ENCODE assay signal across 1 cellular context in the genomic region with DNA sequence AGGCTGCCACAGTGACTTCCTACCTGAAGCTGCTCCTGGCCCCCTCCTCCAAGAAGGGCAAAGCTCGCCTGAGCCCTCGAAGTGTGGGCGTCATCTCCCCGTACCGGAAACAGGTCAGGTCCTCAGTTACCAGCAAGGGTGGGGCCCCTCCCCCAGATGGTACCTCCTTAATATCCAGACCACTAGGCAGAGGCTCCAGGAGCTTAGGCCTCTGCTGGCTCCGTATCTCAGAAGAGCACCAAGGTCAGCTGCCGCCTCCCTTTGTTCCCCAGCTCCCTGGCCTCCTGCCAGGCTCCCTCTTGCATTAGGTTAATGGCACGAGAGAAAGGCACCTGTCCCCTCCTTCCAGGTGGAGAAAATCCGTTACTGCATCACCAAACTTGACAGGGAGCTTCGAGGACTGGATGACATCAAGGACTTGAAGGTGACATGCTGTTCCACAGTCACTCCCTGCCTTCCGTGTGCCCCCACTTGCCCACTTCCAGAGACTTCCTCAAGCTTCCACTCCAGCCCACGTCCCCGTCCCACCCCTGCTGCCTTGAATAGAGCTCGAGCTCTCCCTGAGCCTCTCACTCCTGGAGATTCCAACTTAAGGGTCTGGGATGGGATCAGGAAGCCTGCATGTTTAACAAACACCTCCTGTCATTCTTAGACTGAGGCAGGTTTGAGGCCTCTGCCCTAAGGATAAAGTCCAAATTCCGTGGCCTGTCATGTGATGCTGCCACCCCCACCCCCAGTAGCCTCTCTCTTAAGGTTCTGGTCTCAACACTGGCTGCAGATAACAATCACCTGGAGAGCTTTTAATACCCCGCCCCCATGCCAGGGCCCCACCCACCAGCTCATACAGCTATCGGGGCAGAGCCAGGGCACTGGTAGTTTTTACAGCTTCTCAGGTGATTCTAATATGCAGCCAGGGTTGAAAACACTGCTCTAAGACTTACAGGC.
TF ChIP-seq lines count a peak whose summit lies in the region.

No MANE protein-coding gene starts in this region.

TF ChIP-seq in HepG2, 621 proteins besides CTCF, POLR2A, EP300 and RAD21 (continued from another document and continues in another):
- TF ChIP-seq, protein P1, sequence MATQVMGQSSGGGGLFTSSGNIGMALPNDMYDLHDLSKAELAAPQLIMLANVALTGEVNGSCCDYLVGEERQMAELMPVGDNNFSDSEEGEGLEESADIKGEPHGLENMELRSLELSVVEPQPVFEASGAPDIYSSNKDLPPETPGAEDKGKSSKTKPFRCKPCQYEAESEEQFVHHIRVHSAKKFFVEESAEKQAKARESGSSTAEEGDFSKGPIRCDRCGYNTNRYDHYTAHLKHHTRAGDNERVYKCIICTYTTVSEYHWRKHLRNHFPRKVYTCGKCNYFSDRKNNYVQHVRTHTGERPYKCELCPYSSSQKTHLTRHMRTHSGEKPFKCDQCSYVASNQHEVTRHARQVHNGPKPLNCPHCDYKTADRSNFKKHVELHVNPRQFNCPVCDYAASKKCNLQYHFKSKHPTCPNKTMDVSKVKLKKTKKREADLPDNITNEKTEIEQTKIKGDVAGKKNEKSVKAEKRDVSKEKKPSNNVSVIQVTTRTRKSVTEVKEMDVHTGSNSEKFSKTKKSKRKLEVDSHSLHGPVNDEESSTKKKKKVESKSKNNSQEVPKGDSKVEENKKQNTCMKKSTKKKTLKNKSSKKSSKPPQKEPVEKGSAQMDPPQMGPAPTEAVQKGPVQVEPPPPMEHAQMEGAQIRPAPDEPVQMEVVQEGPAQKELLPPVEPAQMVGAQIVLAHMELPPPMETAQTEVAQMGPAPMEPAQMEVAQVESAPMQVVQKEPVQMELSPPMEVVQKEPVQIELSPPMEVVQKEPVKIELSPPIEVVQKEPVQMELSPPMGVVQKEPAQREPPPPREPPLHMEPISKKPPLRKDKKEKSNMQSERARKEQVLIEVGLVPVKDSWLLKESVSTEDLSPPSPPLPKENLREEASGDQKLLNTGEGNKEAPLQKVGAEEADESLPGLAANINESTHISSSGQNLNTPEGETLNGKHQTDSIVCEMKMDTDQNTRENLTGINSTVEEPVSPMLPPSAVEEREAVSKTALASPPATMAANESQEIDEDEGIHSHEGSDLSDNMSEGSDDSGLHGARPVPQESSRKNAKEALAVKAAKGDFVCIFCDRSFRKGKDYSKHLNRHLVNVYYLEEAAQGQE (IDR thresholded peaks at IDR 0.05; ENCODE audit: borderline replicate concordance in 1 of 2, low read depth in 1 of 2, low read length in 2 of 2): peak in 1 of 2 experiments; percentile 48; a peak in 1 of 4 replicates
- peak; percentile 96 for TF ChIP-seq HNF4G (IDR thresholded peaks at IDR 0.05; ENCODE audit: borderline replicate concordance, low read depth, low read length)
- peak; percentile 83; the same call in 1 of the 2 replicates for TF ChIP-seq HNF4G (CRISPR knock-in tag; IDR thresholded peaks at IDR 0.05; ENCODE audit: borderline replicate concordance, low read depth)
- 0 out of 2 replicates have a peak, but pooled peaks have one; percentile 33 for TF ChIP-seq SMAD3 (CRISPR knock-in tag; IDR thresholded peaks at IDR 0.05)
- TF ChIP-seq, protein P2, sequence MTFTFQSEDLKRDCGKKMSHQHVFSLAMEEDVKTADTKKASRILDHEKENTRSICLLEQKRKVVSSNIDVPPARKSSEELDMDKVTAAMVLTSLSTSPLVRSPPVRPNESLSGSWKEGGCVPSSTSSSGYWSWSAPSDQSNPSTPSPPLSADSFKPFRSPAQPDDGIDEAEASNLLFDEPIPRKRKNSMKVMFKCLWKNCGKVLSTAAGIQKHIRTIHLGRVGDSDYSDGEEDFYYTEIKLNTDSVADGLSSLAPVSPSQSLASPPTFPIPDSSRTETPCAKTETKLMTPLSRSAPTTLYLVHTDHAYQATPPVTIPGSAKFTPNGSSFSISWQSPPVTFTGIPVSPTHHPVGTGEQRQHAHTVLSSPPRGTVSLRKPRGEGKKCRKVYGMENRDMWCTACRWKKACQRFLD (CRISPR knock-in tag; IDR thresholded peaks at IDR 0.05; ENCODE audit: borderline replicate concordance): no peak
- TF ChIP-seq ZNF136 (CRISPR knock-in tag; IDR thresholded peaks at IDR 0.05; ENCODE audit: low read depth): 0 out of 2 replicates have a peak, but pooled peaks have one; percentile 52
- TF ChIP-seq, protein P3, sequence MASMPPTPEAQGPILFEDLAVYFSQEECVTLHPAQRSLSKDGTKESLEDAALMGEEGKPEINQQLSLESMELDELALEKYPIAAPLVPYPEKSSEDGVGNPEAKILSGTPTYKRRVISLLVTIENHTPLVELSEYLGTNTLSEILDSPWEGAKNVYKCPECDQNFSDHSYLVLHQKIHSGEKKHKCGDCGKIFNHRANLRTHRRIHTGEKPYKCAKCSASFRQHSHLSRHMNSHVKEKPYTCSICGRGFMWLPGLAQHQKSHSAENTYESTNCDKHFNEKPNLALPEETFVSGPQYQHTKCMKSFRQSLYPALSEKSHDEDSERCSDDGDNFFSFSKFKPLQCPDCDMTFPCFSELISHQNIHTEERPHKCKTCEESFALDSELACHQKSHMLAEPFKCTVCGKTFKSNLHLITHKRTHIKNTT (CRISPR knock-in tag; IDR thresholded peaks at IDR 0.05): no peak
- TF ChIP-seq NFIC (IDR thresholded peaks at IDR 0.05; ENCODE audit: low read length): peak; percentile 69; the same call in 1 of the 2 replicates
- TF ChIP-seq NFIB (CRISPR knock-in tag; IDR thresholded peaks at IDR 0.05; ENCODE audit: borderline replicate concordance): no peak
- no peak for TF ChIP-seq ZNF431 (CRISPR knock-in tag; IDR thresholded peaks at IDR 0.05; ENCODE audit: borderline replicate concordance, low read depth)
- TF ChIP-seq ASH2L (IDR thresholded peaks at IDR 0.05; ENCODE audit: insufficient read length, low read depth, low read length): peak; percentile 95
- TF ChIP-seq, protein P4, sequence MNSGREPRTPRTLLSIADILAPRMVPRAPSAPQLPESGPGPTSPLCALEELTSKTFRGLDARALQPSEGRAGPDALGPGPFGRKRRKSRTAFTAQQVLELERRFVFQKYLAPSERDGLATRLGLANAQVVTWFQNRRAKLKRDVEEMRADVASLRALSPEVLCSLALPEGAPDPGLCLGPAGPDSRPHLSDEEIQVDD (CRISPR knock-in tag; IDR thresholded peaks at IDR 0.05; ENCODE audit: borderline replicate concordance): no peak
- TF ChIP-seq, protein P5, sequence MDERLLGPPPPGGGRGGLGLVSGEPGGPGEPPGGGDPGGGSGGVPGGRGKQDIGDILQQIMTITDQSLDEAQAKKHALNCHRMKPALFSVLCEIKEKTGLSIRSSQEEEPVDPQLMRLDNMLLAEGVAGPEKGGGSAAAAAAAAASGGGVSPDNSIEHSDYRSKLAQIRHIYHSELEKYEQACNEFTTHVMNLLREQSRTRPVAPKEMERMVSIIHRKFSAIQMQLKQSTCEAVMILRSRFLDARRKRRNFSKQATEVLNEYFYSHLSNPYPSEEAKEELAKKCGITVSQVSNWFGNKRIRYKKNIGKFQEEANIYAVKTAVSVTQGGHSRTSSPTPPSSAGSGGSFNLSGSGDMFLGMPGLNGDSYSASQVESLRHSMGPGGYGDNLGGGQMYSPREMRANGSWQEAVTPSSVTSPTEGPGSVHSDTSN (CRISPR knock-in tag; IDR thresholded peaks at IDR 0.05): no peak
- peak; percentile 75; the same call in 1 of the 2 replicates for TF ChIP-seq ZNF605 (CRISPR knock-in tag; IDR thresholded peaks at IDR 0.05)
- TF ChIP-seq KDM3A (CRISPR knock-in tag; IDR thresholded peaks at IDR 0.05; ENCODE audit: low read depth): 0 out of 2 replicates have a peak, but pooled peaks have one; percentile 59
- 0 out of 2 replicates have a peak, but pooled peaks have one; percentile 10 for TF ChIP-seq BHLHE40 (IDR thresholded peaks at IDR 0.05; ENCODE audit: low read length)
- peak; percentile 63; the same call in 1 of the 2 replicates for TF ChIP-seq DMAP1 (CRISPR knock-in tag; IDR thresholded peaks at IDR 0.05)
- TF ChIP-seq, protein P6, sequence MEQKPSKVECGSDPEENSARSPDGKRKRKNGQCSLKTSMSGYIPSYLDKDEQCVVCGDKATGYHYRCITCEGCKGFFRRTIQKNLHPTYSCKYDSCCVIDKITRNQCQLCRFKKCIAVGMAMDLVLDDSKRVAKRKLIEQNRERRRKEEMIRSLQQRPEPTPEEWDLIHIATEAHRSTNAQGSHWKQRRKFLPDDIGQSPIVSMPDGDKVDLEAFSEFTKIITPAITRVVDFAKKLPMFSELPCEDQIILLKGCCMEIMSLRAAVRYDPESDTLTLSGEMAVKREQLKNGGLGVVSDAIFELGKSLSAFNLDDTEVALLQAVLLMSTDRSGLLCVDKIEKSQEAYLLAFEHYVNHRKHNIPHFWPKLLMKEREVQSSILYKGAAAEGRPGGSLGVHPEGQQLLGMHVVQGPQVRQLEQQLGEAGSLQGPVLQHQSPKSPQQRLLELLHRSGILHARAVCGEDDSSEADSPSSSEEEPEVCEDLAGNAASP (CRISPR knock-in tag; IDR thresholded peaks at IDR 0.05; ENCODE audit: borderline replicate concordance): peak; percentile 18; the same call in 1 of the 2 replicates
- TF ChIP-seq SPEN (CRISPR knock-in tag; IDR thresholded peaks at IDR 0.05; ENCODE audit: low read depth): peak; percentile 29; the same call in 1 of the 2 replicates
- TF ChIP-seq, protein P7, sequence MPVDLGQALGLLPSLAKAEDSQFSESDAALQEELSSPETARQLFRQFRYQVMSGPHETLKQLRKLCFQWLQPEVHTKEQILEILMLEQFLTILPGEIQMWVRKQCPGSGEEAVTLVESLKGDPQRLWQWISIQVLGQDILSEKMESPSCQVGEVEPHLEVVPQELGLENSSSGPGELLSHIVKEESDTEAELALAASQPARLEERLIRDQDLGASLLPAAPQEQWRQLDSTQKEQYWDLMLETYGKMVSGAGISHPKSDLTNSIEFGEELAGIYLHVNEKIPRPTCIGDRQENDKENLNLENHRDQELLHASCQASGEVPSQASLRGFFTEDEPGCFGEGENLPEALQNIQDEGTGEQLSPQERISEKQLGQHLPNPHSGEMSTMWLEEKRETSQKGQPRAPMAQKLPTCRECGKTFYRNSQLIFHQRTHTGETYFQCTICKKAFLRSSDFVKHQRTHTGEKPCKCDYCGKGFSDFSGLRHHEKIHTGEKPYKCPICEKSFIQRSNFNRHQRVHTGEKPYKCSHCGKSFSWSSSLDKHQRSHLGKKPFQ (CRISPR knock-in tag; IDR thresholded peaks at IDR 0.05; ENCODE audit: insufficient replicate concordance): no peak
- TF ChIP-seq, protein P8, sequence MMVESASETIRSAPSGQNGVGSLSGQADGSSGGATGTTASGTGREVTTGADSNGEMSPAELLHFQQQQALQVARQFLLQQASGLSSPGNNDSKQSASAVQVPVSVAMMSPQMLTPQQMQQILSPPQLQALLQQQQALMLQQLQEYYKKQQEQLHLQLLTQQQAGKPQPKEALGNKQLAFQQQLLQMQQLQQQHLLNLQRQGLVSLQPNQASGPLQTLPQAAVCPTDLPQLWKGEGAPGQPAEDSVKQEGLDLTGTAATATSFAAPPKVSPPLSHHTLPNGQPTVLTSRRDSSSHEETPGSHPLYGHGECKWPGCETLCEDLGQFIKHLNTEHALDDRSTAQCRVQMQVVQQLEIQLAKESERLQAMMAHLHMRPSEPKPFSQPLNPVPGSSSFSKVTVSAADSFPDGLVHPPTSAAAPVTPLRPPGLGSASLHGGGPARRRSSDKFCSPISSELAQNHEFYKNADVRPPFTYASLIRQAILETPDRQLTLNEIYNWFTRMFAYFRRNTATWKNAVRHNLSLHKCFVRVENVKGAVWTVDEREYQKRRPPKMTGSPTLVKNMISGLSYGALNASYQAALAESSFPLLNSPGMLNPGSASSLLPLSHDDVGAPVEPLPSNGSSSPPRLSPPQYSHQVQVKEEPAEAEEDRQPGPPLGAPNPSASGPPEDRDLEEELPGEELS (CRISPR knock-in tag; IDR thresholded peaks at IDR 0.05): peak; percentile 28; the same call in 1 of the 2 replicates
- TF ChIP-seq HNF4A (CRISPR knock-in tag; IDR thresholded peaks at IDR 0.05): peak; percentile 94
- TF ChIP-seq, protein P9, sequence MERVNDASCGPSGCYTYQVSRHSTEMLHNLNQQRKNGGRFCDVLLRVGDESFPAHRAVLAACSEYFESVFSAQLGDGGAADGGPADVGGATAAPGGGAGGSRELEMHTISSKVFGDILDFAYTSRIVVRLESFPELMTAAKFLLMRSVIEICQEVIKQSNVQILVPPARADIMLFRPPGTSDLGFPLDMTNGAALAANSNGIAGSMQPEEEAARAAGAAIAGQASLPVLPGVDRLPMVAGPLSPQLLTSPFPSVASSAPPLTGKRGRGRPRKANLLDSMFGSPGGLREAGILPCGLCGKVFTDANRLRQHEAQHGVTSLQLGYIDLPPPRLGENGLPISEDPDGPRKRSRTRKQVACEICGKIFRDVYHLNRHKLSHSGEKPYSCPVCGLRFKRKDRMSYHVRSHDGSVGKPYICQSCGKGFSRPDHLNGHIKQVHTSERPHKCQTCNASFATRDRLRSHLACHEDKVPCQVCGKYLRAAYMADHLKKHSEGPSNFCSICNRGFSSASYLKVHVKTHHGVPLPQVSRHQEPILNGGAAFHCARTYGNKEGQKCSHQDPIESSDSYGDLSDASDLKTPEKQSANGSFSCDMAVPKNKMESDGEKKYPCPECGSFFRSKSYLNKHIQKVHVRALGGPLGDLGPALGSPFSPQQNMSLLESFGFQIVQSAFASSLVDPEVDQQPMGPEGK (CRISPR knock-in tag; IDR thresholded peaks at IDR 0.05): peak; percentile 83
- TF ChIP-seq, protein P10, sequence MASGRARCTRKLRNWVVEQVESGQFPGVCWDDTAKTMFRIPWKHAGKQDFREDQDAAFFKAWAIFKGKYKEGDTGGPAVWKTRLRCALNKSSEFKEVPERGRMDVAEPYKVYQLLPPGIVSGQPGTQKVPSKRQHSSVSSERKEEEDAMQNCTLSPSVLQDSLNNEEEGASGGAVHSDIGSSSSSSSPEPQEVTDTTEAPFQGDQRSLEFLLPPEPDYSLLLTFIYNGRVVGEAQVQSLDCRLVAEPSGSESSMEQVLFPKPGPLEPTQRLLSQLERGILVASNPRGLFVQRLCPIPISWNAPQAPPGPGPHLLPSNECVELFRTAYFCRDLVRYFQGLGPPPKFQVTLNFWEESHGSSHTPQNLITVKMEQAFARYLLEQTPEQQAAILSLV (CRISPR knock-in tag; IDR thresholded peaks at IDR 0.05; ENCODE audit: borderline replicate concordance): 0 out of 2 replicates have a peak, but pooled peaks have one; percentile 18
- peak; percentile 75; the same call in 1 of the 2 replicates for TF ChIP-seq ZNF598 (CRISPR knock-in tag; IDR thresholded peaks at IDR 0.05; ENCODE audit: borderline replicate concordance)
- TF ChIP-seq, protein P11, sequence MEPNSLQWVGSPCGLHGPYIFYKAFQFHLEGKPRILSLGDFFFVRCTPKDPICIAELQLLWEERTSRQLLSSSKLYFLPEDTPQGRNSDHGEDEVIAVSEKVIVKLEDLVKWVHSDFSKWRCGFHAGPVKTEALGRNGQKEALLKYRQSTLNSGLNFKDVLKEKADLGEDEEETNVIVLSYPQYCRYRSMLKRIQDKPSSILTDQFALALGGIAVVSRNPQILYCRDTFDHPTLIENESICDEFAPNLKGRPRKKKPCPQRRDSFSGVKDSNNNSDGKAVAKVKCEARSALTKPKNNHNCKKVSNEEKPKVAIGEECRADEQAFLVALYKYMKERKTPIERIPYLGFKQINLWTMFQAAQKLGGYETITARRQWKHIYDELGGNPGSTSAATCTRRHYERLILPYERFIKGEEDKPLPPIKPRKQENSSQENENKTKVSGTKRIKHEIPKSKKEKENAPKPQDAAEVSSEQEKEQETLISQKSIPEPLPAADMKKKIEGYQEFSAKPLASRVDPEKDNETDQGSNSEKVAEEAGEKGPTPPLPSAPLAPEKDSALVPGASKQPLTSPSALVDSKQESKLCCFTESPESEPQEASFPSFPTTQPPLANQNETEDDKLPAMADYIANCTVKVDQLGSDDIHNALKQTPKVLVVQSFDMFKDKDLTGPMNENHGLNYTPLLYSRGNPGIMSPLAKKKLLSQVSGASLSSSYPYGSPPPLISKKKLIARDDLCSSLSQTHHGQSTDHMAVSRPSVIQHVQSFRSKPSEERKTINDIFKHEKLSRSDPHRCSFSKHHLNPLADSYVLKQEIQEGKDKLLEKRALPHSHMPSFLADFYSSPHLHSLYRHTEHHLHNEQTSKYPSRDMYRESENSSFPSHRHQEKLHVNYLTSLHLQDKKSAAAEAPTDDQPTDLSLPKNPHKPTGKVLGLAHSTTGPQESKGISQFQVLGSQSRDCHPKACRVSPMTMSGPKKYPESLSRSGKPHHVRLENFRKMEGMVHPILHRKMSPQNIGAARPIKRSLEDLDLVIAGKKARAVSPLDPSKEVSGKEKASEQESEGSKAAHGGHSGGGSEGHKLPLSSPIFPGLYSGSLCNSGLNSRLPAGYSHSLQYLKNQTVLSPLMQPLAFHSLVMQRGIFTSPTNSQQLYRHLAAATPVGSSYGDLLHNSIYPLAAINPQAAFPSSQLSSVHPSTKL (CRISPR knock-in tag; IDR thresholded peaks at IDR 0.05): peak; percentile 75
